ENCODE assay signal across 17 cellular contexts in the genomic region with DNA sequence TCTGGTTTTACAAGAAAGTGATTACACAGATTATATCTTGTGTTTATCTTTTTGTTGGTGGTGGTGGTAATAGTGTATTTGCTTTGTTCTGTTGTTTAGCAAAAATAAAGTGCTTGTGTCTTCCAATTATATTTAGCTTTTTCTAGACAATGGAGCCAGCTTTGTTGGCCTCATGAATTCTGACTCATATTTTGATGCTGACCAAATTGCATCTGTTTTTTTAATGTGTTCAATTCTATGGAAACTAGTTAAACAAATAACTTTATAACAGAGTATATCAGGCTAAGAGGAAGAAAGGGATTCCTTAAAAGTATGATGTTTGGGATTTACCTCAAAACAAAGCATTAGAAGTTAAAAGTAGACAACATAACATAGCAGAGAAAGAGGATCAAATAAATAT.
A peak's percentile ranks its signal among the peaks of the same experiment; 100 is the strongest.
DNase-seq lines count a peak whose midpoint lies in the region; ATAC-seq, FAIRE-seq and TF ChIP-seq lines count a peak whose summit lies in the region.
"Had no signal": no experiment of that assay in that cellular context is flagged by ENCODE, and none has a peak within 500 bp of the region (broad histone marks: within the 10 kb centered on the region; RNA-seq: fewer than 3 reads in every experiment).

No MANE protein-coding gene starts in this region.

- H3K4me2 ChIP-seq in smooth muscle cell, result no peak overlapping the region
- H3K4me2 ChIP-seq: A549 had no signal

- H3F3A ChIP-seq in smooth muscle cell (ENCODE audit: low read depth), result no peaks in the 10 kb centered on the region

- intact Hi-C loops in posterior vena cava (cut with DNase I), result no loop called here

- no peak overlapping the region for H2AFZ ChIP-seq in smooth muscle cell (ENCODE audit: low read depth)

- H3K27me3 ChIP-seq in smooth muscle cell (ENCODE audit: low read depth), result no peaks in the 10 kb centered on the region
- H3K27me3 ChIP-seq: BE2C had no signal

- H4K20me1 ChIP-seq in smooth muscle cell (ENCODE audit: low read depth), result no peaks in the 10 kb centered on the region

- TF ChIP-seq CTCF in smooth muscle cell (IDR thresholded peaks at IDR 0.05; ENCODE audit: borderline replicate concordance, insufficient read depth, poor library complexity, severe bottlenecking), result no peak

- no peak overlapping the region for H3K9ac ChIP-seq in smooth muscle cell (ENCODE audit: low read depth)

- no peaks in the 10 kb centered on the region for H3K79me2 ChIP-seq in smooth muscle cell (ENCODE audit: low read depth)

- FAIRE-seq in islet of Langerhans (lab: Jason Lieb, UNC), result peak; percentile 45
- FAIRE-seq: A549, D721Med, GM12878, GM18507, HepG2, HTR-8/SVneo had no signal

- H3K36me3 ChIP-seq in smooth muscle cell (ENCODE audit: low read depth), result no peaks in the 10 kb centered on the region
- H3K36me3 ChIP-seq: BE2C, HAP-1 had no signal

- no peak overlapping the region for H3K4me3 ChIP-seq in smooth muscle cell
- H3K4me3 ChIP-seq: A549, GM12878, HAP-1 had no signal

- no peak overlapping the region for H3K27ac ChIP-seq in smooth muscle cell (ENCODE audit: low read depth)
- H3K27ac ChIP-seq: A549, C4-2B had no signal

- peaks cover 23% of the 10 kb centered on the region for H3K4me1 ChIP-seq in smooth muscle cell (ENCODE audit: low read depth)
- H3K4me1 ChIP-seq: A549, HAP-1 had no signal

- no peaks in the 10 kb centered on the region for H3K9me3 ChIP-seq in smooth muscle cell (replicated peaks; ENCODE audit: low read depth)
- H3K9me3 ChIP-seq: A549, BE2C, HAP-1 had no signal

- ATAC-seq in SK-N-SH treated with all-trans-retinoic acid at 6 μM for 48 hours (peak; percentile 58; the same call in 2 of the 3 replicates), GM21423 (IDR thresholded peaks at IDR 0.05; ENCODE audit: unreplicated experiment) (no peak)
- ATAC-seq: A549, GM12878, HepG2 had no signal

- peak; percentile 56 for DNase-seq in LHCN-M2 (ENCODE audit: low read depth)
- no peak for DNase-seq in DMS153 treated with DMSO at 0.1 percent for 48 hours (lab: John Stamatoyannopoulos, UW; ENCODE audit: unreplicated experiment)
- no peak for DNase-seq in smooth muscle cell (lab: John Stamatoyannopoulos, UW; ENCODE audit: unreplicated experiment)
- no peak for DNase-seq in posterior vena cava (ENCODE audit: low spot score)
- DNase-seq: CD4-positive, alpha-beta memory T cell had no signal

TF ChIP-seq in SK-N-SH treated with all-trans-retinoic acid at 6 μM for 48 hours, 23 proteins besides CTCF, POLR2A, EP300 and RAD21:
- TF ChIP-seq ESRRG (CRISPR knock-in tag; IDR thresholded peaks at IDR 0.05) (no peak), ZFP3 (CRISPR knock-in tag; IDR thresholded peaks at IDR 0.05) (no peak), BACH2 (CRISPR knock-in tag; IDR thresholded peaks at IDR 0.05; ENCODE audit: borderline replicate concordance) (no peak), CSDC2 (CRISPR knock-in tag; IDR thresholded peaks at IDR 0.05) (no peak), SNAI2 (CRISPR knock-in tag; IDR thresholded peaks at IDR 0.05) (no peak), TCF4 (CRISPR knock-in tag; IDR thresholded peaks at IDR 0.05; ENCODE audit: borderline replicate concordance) (no peak), ZC3H10 (CRISPR knock-in tag; IDR thresholded peaks at IDR 0.05) (no peak), ARNTL (CRISPR knock-in tag; IDR thresholded peaks at IDR 0.05; ENCODE audit: borderline replicate concordance, low read depth) (no peak), PPARA (CRISPR knock-in tag; IDR thresholded peaks at IDR 0.05; ENCODE audit: borderline replicate concordance) (no peak), OSR1 (CRISPR knock-in tag; IDR thresholded peaks at IDR 0.05) (no peak), GLIS3 (CRISPR knock-in tag; IDR thresholded peaks at IDR 0.05) (no peak), ZNF70 (CRISPR knock-in tag; IDR thresholded peaks at IDR 0.05) (no peak), ZNF8 (CRISPR knock-in tag; IDR thresholded peaks at IDR 0.05) (no peak), ZFP30 (CRISPR knock-in tag; IDR thresholded peaks at IDR 0.05) (no peak), ZNF565 (CRISPR knock-in tag; conservative IDR thresholded peaks at IDR 0.05; ENCODE audit: low read depth) (no peak), ISL1 (CRISPR knock-in tag; IDR thresholded peaks at IDR 0.05) (no peak)
- TF ChIP-seq, protein P1, sequence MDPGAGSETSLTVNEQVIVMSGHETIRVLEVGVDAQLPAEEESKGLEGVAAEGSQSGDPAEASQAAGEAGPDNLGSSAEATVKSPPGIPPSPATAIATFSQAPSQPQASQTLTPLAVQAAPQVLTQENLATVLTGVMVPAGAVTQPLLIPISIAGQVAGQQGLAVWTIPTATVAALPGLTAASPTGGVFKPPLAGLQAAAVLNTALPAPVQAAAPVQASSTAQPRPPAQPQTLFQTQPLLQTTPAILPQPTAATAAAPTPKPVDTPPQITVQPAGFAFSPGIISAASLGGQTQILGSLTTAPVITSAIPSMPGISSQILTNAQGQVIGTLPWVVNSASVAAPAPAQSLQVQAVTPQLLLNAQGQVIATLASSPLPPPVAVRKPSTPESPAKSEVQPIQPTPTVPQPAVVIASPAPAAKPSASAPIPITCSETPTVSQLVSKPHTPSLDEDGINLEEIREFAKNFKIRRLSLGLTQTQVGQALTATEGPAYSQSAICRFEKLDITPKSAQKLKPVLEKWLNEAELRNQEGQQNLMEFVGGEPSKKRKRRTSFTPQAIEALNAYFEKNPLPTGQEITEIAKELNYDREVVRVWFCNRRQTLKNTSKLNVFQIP (CRISPR knock-in tag; IDR thresholded peaks at IDR 0.05; ENCODE audit: borderline replicate concordance, low read depth), result no peak
- TF ChIP-seq, protein P2, sequence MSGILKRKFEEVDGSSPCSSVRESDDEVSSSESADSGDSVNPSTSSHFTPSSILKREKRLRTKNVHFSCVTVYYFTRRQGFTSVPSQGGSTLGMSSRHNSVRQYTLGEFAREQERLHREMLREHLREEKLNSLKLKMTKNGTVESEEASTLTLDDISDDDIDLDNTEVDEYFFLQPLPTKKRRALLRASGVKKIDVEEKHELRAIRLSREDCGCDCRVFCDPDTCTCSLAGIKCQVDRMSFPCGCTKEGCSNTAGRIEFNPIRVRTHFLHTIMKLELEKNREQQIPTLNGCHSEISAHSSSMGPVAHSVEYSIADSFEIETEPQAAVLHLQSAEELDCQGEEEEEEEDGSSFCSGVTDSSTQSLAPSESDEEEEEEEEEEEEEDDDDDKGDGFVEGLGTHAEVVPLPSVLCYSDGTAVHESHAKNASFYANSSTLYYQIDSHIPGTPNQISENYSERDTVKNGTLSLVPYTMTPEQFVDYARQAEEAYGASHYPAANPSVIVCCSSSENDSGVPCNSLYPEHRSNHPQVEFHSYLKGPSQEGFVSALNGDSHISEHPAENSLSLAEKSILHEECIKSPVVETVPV (CRISPR knock-in tag; IDR thresholded peaks at IDR 0.05), result no peak
- TF ChIP-seq, protein P3, sequence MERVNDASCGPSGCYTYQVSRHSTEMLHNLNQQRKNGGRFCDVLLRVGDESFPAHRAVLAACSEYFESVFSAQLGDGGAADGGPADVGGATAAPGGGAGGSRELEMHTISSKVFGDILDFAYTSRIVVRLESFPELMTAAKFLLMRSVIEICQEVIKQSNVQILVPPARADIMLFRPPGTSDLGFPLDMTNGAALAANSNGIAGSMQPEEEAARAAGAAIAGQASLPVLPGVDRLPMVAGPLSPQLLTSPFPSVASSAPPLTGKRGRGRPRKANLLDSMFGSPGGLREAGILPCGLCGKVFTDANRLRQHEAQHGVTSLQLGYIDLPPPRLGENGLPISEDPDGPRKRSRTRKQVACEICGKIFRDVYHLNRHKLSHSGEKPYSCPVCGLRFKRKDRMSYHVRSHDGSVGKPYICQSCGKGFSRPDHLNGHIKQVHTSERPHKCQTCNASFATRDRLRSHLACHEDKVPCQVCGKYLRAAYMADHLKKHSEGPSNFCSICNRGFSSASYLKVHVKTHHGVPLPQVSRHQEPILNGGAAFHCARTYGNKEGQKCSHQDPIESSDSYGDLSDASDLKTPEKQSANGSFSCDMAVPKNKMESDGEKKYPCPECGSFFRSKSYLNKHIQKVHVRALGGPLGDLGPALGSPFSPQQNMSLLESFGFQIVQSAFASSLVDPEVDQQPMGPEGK (CRISPR knock-in tag; IDR thresholded peaks at IDR 0.05; ENCODE audit: borderline replicate concordance), result no peak
